In genomic region chr3:126355777-126356372, GRCh38 we compare ENCODE assay signal across 1 cellular context.
TF ChIP-seq lines count a peak whose summit lies in the region.

No MANE protein-coding gene starts in this region.

TF ChIP-seq in HCT116, 20 proteins besides CTCF, POLR2A, EP300 and RAD21 (continued from another document):
- no peak for TF ChIP-seq REST (IDR thresholded peaks at IDR 0.05; ENCODE audit: low read depth)
